ENCODE assay signal across 13 cellular contexts in the genomic region with DNA sequence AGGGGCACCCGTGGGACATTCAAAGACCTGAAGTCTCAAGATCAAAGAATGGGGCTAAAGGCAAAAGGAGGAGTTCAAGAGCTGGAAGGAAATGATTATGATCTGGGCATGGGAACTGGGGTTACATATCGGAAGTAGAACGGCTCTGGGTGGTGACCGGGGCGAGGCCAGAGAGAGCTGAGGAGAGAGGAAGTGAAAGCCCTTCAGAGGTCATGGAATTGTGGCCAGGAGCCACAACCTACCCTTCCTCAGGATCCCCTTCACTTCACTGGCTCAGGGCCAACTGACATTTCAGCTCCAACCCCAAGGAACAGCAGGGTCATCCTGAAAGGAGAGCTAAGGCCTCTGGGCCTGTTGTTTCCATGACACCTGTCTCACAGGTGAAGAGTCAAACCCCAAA. TPM values are rescaled to one million over a fixed set of nuclear protein-coding genes. Genes with fewer than 3 reads are reported as not detected.
DNase-seq lines count a peak whose midpoint lies in the region; ATAC-seq, FAIRE-seq and TF ChIP-seq lines count a peak whose summit lies in the region.
"Had no signal": no experiment of that assay in that cellular context is flagged by ENCODE, and none has a peak within 500 bp of the region (broad histone marks: within the 10 kb centered on the region; RNA-seq: fewer than 3 reads in every experiment).

No MANE protein-coding gene starts in this region.

- FAIRE-seq in GM12878 (lab: Jason Lieb, UNC), result no peak
- FAIRE-seq: TTC549 had no signal

- H2AFZ ChIP-seq in GM12878 (ENCODE audit: control insufficient read depth, low read depth, low read length), result no peak overlapping the region
- H2AFZ ChIP-seq: neural progenitor cell had no signal

- H3K9me3 ChIP-seq in GM12878 (replicated peaks; ENCODE audit: control insufficient read depth, insufficient read depth, low read length), result no peaks in the 10 kb centered on the region
- H3K9me3 ChIP-seq in muscle layer of colon (ENCODE audit: low read length), result no peaks in the 10 kb centered on the region
- no peaks in the 10 kb centered on the region for H3K9me3 ChIP-seq in vagina

- in situ Hi-C loops in GM12878 (cut with MboI), result no loop called here

- POLR2A ChIA-PET in GM12878 (lab: Charles Lee), result no interaction called here

- H3K4me2 ChIP-seq in GM12878 (ENCODE audit: control insufficient read depth, insufficient read depth), result peak overlapping the region; percentile 7; the same call in 1 of the 2 replicates
- H3K4me2 ChIP-seq: neural progenitor cell had no signal

- no peak for TF ChIP-seq RAD21 in GM12878 (IDR thresholded peaks at IDR 0.05; ENCODE audit: insufficient read depth, low read depth, low read length)

- H3K4me3 ChIP-seq in GM12878 (no peak overlapping the region), muscle layer of colon (ENCODE audit: low read depth in 1 of 2, low read length in 2 of 2) (no peak overlapping the region), vagina (no peak overlapping the region)
- H3K4me3 ChIP-seq: cardiac muscle cell, neural progenitor cell had no signal

- WGBS in GM12878 (ENCODE audit: insufficient coverage, insufficient replicate concordance, low lambda C conversion rate, missing lambda C conversion rate), result 40% methylated on average over 5 of the region's 5 CpGs

- DNase-seq in Right ventricle myocardium superior, result peak; percentile 58
- no peak for DNase-seq in Right ventricle myocardium inferior (ENCODE audit: missing footprints)
- no peak for DNase-seq in GM12878 (ENCODE audit: low read depth, low spot score)
- peak in 1 of 2 donors; percentile 79 for DNase-seq in vagina (ENCODE audit: extremely low spot score in 2 of 2)
- no peak for DNase-seq in activated CD4-positive, alpha-beta T cell treated with anti-CD3 and anti-CD28 coated beads for 4 hours
- no peak for DNase-seq in NCI-H69 (lab: John Stamatoyannopoulos, UW)
- DNase-seq: NCI-H2029; stimulated activated naive CD4-positive, alpha-beta T cell treated with Interleukin-2 at 50 U/mL for 16 hours had no signal

- ATAC-seq in Right ventricle myocardium superior (ENCODE audit: poor library complexity) (peak; percentile 14), Right ventricle myocardium inferior (no peak), GM12878 (peak; percentile 74), GM18502 (IDR thresholded peaks at IDR 0.05; ENCODE audit: poor library complexity, unreplicated experiment) (no peak)

- SMC1A ChIA-PET in GM12878 (lab: Charles Lee; ENCODE audit: uncharacterized antibody, unreplicated experiment), result interaction anchor here (0.6 to 1.2 kb wide), 3 partner anchors 12 to 113 kb away, joined by 3 to 6 read pairs (median 5); no protein-coding TSS in a partner anchor

- RAD21 ChIA-PET in GM12878 (lab: Charles Lee; ENCODE audit: unreplicated experiment), result interaction anchor here (1.2 kb wide), 2 partner anchors 22 to 34 kb away, joined by 3 to 4 read pairs; no protein-coding TSS in a partner anchor

- no peak overlapping the region for H3K27ac ChIP-seq in GM12878 (ENCODE audit: control insufficient read depth, insufficient read depth)
- H3K27ac ChIP-seq in muscle layer of colon (ENCODE audit: low read depth, low read length), result peak overlapping the region; percentile 38
- H3K27ac ChIP-seq in vagina, result peak overlapping the region; percentile 78
- H3K27ac ChIP-seq: cardiac muscle cell, neural progenitor cell had no signal

- no peaks in the 10 kb centered on the region for H3K79me2 ChIP-seq in GM12878 (ENCODE audit: control insufficient read depth, insufficient read depth, low read length)

- CTCF ChIA-PET in GM12878 (lab: Yijun Ruan, JAX), result interaction anchor here (0.5 kb wide), 1 partner anchor 64 kb away, joined by 3 read pairs; no protein-coding TSS in a partner anchor

- intact Hi-C loops in Right ventricle myocardium superior (cut with DNase I), result no loop called here
- intact Hi-C loops in Right ventricle myocardium inferior (cut with DNase I), result loop anchor here (1.0 kb wide), 1 partner anchor 56 kb away; no protein-coding TSS in a partner anchor
- intact Hi-C loops in GM12878 (cut with micrococcal nuclease; ENCODE audit: unreplicated experiment), result no loop called here
- intact Hi-C loops in vagina (cut with DNase I), result no loop called here

- H3K9ac ChIP-seq in GM12878 (ENCODE audit: control insufficient read depth, insufficient read depth, low read length) (no peak overlapping the region), muscle layer of colon (ENCODE audit: low read length) (no peak overlapping the region)
- H3K9ac ChIP-seq: neural progenitor cell had no signal

- H3K36me3 ChIP-seq in GM12878 (ENCODE audit: control insufficient read depth in 2 of 2, insufficient read depth in 2 of 2, low read length in 1 of 2) (no peaks in the 10 kb centered on the region), muscle layer of colon (ENCODE audit: insufficient read depth, low read length) (no peaks in the 10 kb centered on the region), vagina (no peaks in the 10 kb centered on the region)
- H3K36me3 ChIP-seq: cardiac muscle cell, neural progenitor cell had no signal

- H3K4me1 ChIP-seq in GM12878 (ENCODE audit: control insufficient read depth, insufficient read depth, low read length), result peaks cover 6% of the 10 kb centered on the region
- peaks cover 15% of the 10 kb centered on the region for H3K4me1 ChIP-seq in muscle layer of colon (ENCODE audit: insufficient read depth, low read length)
- H3K4me1 ChIP-seq in vagina, result peaks cover 8% of the 10 kb centered on the region
- H3K4me1 ChIP-seq: neural progenitor cell had no signal

- BruUV-seq in GM12878 (replicated peaks; lab: Mats Ljungman, UMichigan), result no TSS peak

- H4K20me1 ChIP-seq in GM12878 (ENCODE audit: control insufficient read depth, insufficient read depth), result no peaks in the 10 kb centered on the region

- H3K27me3 ChIP-seq in GM12878 (replicated peaks in 1 of 2; ENCODE audit: control insufficient read depth in 2 of 2, insufficient read depth in 2 of 2, low read length in 1 of 2), result no peaks in the 10 kb centered on the region
- no peaks in the 10 kb centered on the region for H3K27me3 ChIP-seq in muscle layer of colon (ENCODE audit: control insufficient read depth in 1 of 2, insufficient read depth in 2 of 2, low read length in 2 of 2)
- H3K27me3 ChIP-seq in vagina, result no peaks in the 10 kb centered on the region
- H3K27me3 ChIP-seq: cardiac muscle cell, neural progenitor cell had no signal

- TF ChIP-seq POLR2A in GM12878 (IDR thresholded peaks at IDR 0.05; ENCODE audit: low read depth, low read length) (no peak), vagina (IDR thresholded peaks at IDR 0.05) (no peak)

- TF ChIP-seq EP300 in GM12878 (IDR thresholded peaks at IDR 0.05; ENCODE audit: borderline replicate concordance in 1 of 2, control insufficient read depth in 1 of 2, low read depth in 2 of 2, low read length in 2 of 2), result no peak

- no peak for TF ChIP-seq CTCF in GM12878 (IDR thresholded peaks at IDR 0.05 in 2 of 3, conservative IDR thresholded peaks at IDR 0.05 in 1 of 3; ENCODE audit: control insufficient read depth in 2 of 3, extremely low read depth in 1 of 3, insufficient read depth in 1 of 3, low read depth in 3 of 3, low read length in 3 of 3)
- no peak for TF ChIP-seq CTCF in vagina (IDR thresholded peaks at IDR 0.05)

TF ChIP-seq in GM12878, 131 proteins besides CTCF, POLR2A, EP300 and RAD21 (continues in another document):
- TF ChIP-seq RUNX3 (IDR thresholded peaks at IDR 0.05; ENCODE audit: low read length) (peak; percentile 60), IKZF2 (IDR thresholded peaks at IDR 0.05) (no peak; a peak in 1 of 4 replicates), CHD2 (IDR thresholded peaks at IDR 0.05; ENCODE audit: borderline replicate concordance, low read depth, low read length) (no peak), RFX5 (IDR thresholded peaks at IDR 0.05; ENCODE audit: low read depth, low read length) (no peak), FOXM1 (IDR thresholded peaks at IDR 0.05; ENCODE audit: low read depth, low read length) (no peak), RCOR1 (conservative IDR thresholded peaks at IDR 0.05; ENCODE audit: low read depth, low read length) (no peak), IKZF1 (conservative IDR thresholded peaks at IDR 0.05) (peak; percentile 36), ZNF622 (IDR thresholded peaks at IDR 0.05) (no peak), ZNF274 (IDR thresholded peaks at IDR 0.05; ENCODE audit: insufficient read depth, insufficient read length) (no peak), SRF (IDR thresholded peaks at IDR 0.05; ENCODE audit: low read depth in 2 of 2, low read length in 2 of 2) (no peak), HCFC1 (IDR thresholded peaks at IDR 0.05; ENCODE audit: low read length) (no peak), SPI1 (IDR thresholded peaks at IDR 0.05; ENCODE audit: borderline replicate concordance, insufficient read depth, low read depth, low read length) (peak; percentile 91), LARP7 (IDR thresholded peaks at IDR 0.05) (no peak)

RNA-seq across cellular contexts. Expression of gene GALNT16, which starts 57.8 kb away (rescaled TPM):
- total RNA-seq in Right ventricle myocardium superior, result 101 TPM
- 94.9 TPM for total RNA-seq in Right ventricle myocardium inferior
- 0.24 and 0.63 TPM in 2 replicates for total RNA-seq in GM12878 (2013; cell fraction: nucleolus; rRNA removed)
- total RNA-seq in GM12878 (2014; rRNA removed), result under 0.01 and 0.05 TPM in 2 replicates
- total RNA-seq in GM12878 (2014; rRNA removed; fragmentation: Illumina TruSeq; extraction: Trizol), result 0.04 TPM in 1 of 2 replicates, not detected in the other
- total RNA-seq in GM12878 (2021), result 0.03 TPM in 1 of 2 replicates, not detected in the other
- not detected for polyA plus RNA-seq in GM12878 (2011; ENCODE audit: low read depth)
- 0.08 and 0.13 TPM in 2 replicates for polyA plus RNA-seq in GM12878 (2011; rRNA removed)
- polyA plus RNA-seq in GM12878 (2011; cell fraction: cytosol; rRNA removed), result 0.13 and 0.15 TPM in 2 replicates
- polyA plus RNA-seq in GM12878 (2011; cell fraction: nucleus; rRNA removed), result 0.39 and 0.48 TPM in 2 replicates
- 0.04 TPM in 2 replicates for polyA plus RNA-seq in GM12878 (2012)
- 0.03 TPM in 2 replicates for polyA plus RNA-seq in GM12878 (2014; fragmentation: Illumina TruSeq; extraction: Trizol)
- under 1 TPM in 1 of 2 experiments, not detected in 1; 0.02 TPM for polyA plus RNA-seq in GM12878 (2014; fragmentation: Nextera tagmentation; extraction: Ambion mirVana)
- 0.01 and 0.05 TPM in 2 replicates for polyA plus RNA-seq in GM12878 (2014; rRNA removed)
- polyA plus RNA-seq in GM12878 (2016; fragmentation: Nextera tagmentation; extraction: Ambion mirVana), result not detected
- 0.37 and 0.82 TPM in 2 replicates for polyA minus RNA-seq in GM12878 (2011; rRNA and poly(A)+ RNA removed)
- 0.21 and 0.27 TPM in 2 replicates for polyA minus RNA-seq in GM12878 (2011; cell fraction: cytosol; rRNA and poly(A)+ RNA removed)
- 0.85 and 1.1 TPM in 2 replicates for polyA minus RNA-seq in GM12878 (2011; cell fraction: nucleus; rRNA and poly(A)+ RNA removed)
- total RNA-seq in vagina, result 5.2 TPM

Comparison
In these comparisons a context has a peak if more than half of its experiments do, and no peak if none do; other contexts are left out.
1. ATAC-seq: peak in Right ventricle myocardium superior (single experiment) and GM12878 (single experiment); none in Right ventricle myocardium inferior (single experiment) and GM18502 (single experiment).
2. RNA of gene GALNT16, which starts 57.8 kb away (total RNA-seq): 101 TPM in Right ventricle myocardium superior (single experiment) and 94.9 TPM in Right ventricle myocardium inferior (single experiment); 5.2 TPM in vagina (single experiment) and under 0.01 to 0.63 TPM in GM12878; every median in the first group is over 10 times any median in the second.